1 cellular context compared by ENCODE assay signal in genomic region chr16:50238314-50238713, GRCh38.
TF ChIP-seq lines count a peak whose summit lies in the region.

No MANE protein-coding gene starts in this region.

TF ChIP-seq in HepG2, 621 proteins besides CTCF, POLR2A, EP300 and RAD21:
- TF ChIP-seq NCOA5 (CRISPR knock-in tag; IDR thresholded peaks at IDR 0.05) (no peak), NR2F1 (CRISPR knock-in tag; IDR thresholded peaks at IDR 0.05) (0 out of 4 replicates have a peak, but pooled peaks of 1 of the 2 experiments have one; percentile 32), ZNF770 (CRISPR knock-in tag; IDR thresholded peaks at IDR 0.05) (peak; percentile 24; the same call in 1 of the 2 replicates)
